9 cellular contexts compared by ENCODE assay signal in genomic region chr1:88655685-88656299, GRCh38. TPM values are rescaled to one million over a fixed set of nuclear protein-coding genes. Genes with fewer than 3 reads are reported as not detected.
DNase-seq lines count a peak whose midpoint lies in the region; ATAC-seq and TF ChIP-seq lines count a peak whose summit lies in the region.
"Had no signal": no experiment of that assay in that cellular context is flagged by ENCODE, and none has a peak within 500 bp of the region (broad histone marks: within the 10 kb centered on the region; RNA-seq: fewer than 3 reads in every experiment).

No MANE protein-coding gene starts in this region.

- no peak overlapping the region for H2BK12ac ChIP-seq in mesenchymal stem cell (ENCODE audit: low read length in 2 of 2)

- no peak overlapping the region for H3K23ac ChIP-seq in mesenchymal stem cell (ENCODE audit: low read length in 2 of 2)

- no peak overlapping the region for H2BK5ac ChIP-seq in mesenchymal stem cell (ENCODE audit: low read depth, low read length, poor library complexity, severe bottlenecking)

- no peak for TF ChIP-seq POLR2A in breast epithelium (IDR thresholded peaks at IDR 0.05)

- no peak overlapping the region for H2AFZ ChIP-seq in MM.1S (ENCODE audit: low read length)
- no peak overlapping the region for H2AFZ ChIP-seq in mesenchymal stem cell (ENCODE audit: low read depth, low read length)

- H3F3A ChIP-seq in DOHH2 (ENCODE audit: control insufficient read depth, insufficient read depth) (no peaks in the 10 kb centered on the region), MM.1S (ENCODE audit: insufficient read depth, low read length) (no peaks in the 10 kb centered on the region)

- H3K4me1 ChIP-seq in DOHH2 (ENCODE audit: control insufficient read depth, low read length) (peaks cover 7% of the 10 kb centered on the region), MM.1S (ENCODE audit: low read length) (peaks cover 5% of the 10 kb centered on the region; the same call in 1 of the 2 replicates), breast epithelium (no peaks in the 10 kb centered on the region), mesenchymal stem cell (ENCODE audit: control insufficient read depth, insufficient read depth, low read depth, low read length) (no peaks in the 10 kb centered on the region)

- no peak overlapping the region for H4K8ac ChIP-seq in mesenchymal stem cell (ENCODE audit: low read length)

- no peak overlapping the region for H3K18ac ChIP-seq in mesenchymal stem cell (ENCODE audit: low read depth in 1 of 2, low read length in 2 of 2)

- 9% methylated on average over 2 of the region's 3 CpGs for WGBS in mesenchymal stem cell

- no peak overlapping the region for H4K91ac ChIP-seq in mesenchymal stem cell (ENCODE audit: low read length)

- intact Hi-C loops in breast epithelium (cut with DNase I; ENCODE audit: low total_unique reads): no loop called here

- H3K9ac ChIP-seq in MM.1S (ENCODE audit: low read length) (no peak overlapping the region), mesenchymal stem cell (ENCODE audit: low read length) (no peak overlapping the region)

- no peak overlapping the region for H3K14ac ChIP-seq in mesenchymal stem cell (ENCODE audit: low read length in 2 of 2)

- DNase-seq in MM.1S: peak; percentile 37
- DNase-seq in breast epithelium (ENCODE audit: low spot score in 2 of 2): no peak
- DNase-seq in mesenchymal stem cell: peak; percentile 43
- DNase-seq in HPDE6-E6E7 (ENCODE audit: extremely low spot score): no peak

- TF ChIP-seq CTCF in DOHH2 (IDR thresholded peaks at IDR 0.05; ENCODE audit: low read depth, low read length, poor library complexity, severe bottlenecking): peak; percentile 52
- peak; percentile 56 for TF ChIP-seq CTCF in MM.1S (IDR thresholded peaks at IDR 0.05; ENCODE audit: low read length)
- peak; percentile 41 to 57 (median 46) for TF ChIP-seq CTCF in breast epithelium (IDR thresholded peaks at IDR 0.05)

- no peak overlapping the region for H2AK5ac ChIP-seq in mesenchymal stem cell (ENCODE audit: low read length, severe bottlenecking)

- H3K27ac ChIP-seq in DOHH2 (ENCODE audit: low read depth, low read length) (no peak overlapping the region), MM.1S (ENCODE audit: low read length) (no peak overlapping the region), breast epithelium (no peak overlapping the region), mesenchymal stem cell (ENCODE audit: low read length, poor library complexity, severe bottlenecking) (no peak overlapping the region)

- H3K4me2 ChIP-seq in DOHH2 (ENCODE audit: low read length) (no peak overlapping the region), MM.1S (ENCODE audit: low read depth, low read length) (no peak overlapping the region), mesenchymal stem cell (ENCODE audit: low read length, poor library complexity, severe bottlenecking) (no peak overlapping the region)

- no peaks in the 10 kb centered on the region for H3K9me3 ChIP-seq in DOHH2 (ENCODE audit: control insufficient read depth, insufficient read depth, low read length)
- H3K9me3 ChIP-seq in MM.1S (replicated peaks; ENCODE audit: insufficient read depth, low read length): no peaks in the 10 kb centered on the region
- H3K9me3 ChIP-seq in breast epithelium: no peaks in the 10 kb centered on the region
- H3K9me3 ChIP-seq in mesenchymal stem cell (ENCODE audit: control insufficient read depth, low read length): no peaks in the 10 kb centered on the region

- H3K4me3 ChIP-seq in DOHH2 (ENCODE audit: low read length) (no peak overlapping the region), MM.1S (ENCODE audit: low read length) (no peak overlapping the region), breast epithelium (no peak overlapping the region), mesenchymal stem cell (ENCODE audit: insufficient read depth in 1 of 2, low read depth in 1 of 2, low read length in 2 of 2) (no peak overlapping the region)

- H3K79me2 ChIP-seq in DOHH2 (ENCODE audit: control insufficient read depth, low read length) (no peaks in the 10 kb centered on the region), MM.1S (ENCODE audit: low read length) (no peaks in the 10 kb centered on the region)

- no peaks in the 10 kb centered on the region for H3K27me3 ChIP-seq in DOHH2 (ENCODE audit: control insufficient read depth, low read length)
- no peaks in the 10 kb centered on the region for H3K27me3 ChIP-seq in MM.1S (replicated peaks; ENCODE audit: insufficient read depth, low read length)
- H3K27me3 ChIP-seq in breast epithelium: no peaks in the 10 kb centered on the region
- H3K27me3 ChIP-seq in mesenchymal stem cell (ENCODE audit: control insufficient read depth in 1 of 2, insufficient read depth in 1 of 2, low read length in 2 of 2): no peaks in the 10 kb centered on the region

- no peaks in the 10 kb centered on the region for H3K9me2 ChIP-seq in DOHH2 (replicated peaks; ENCODE audit: control insufficient read depth, low read length)
- no peaks in the 10 kb centered on the region for H3K9me2 ChIP-seq in MM.1S (replicated peaks; ENCODE audit: insufficient read depth, low read length)

- H3K79me1 ChIP-seq in mesenchymal stem cell (replicated peaks; ENCODE audit: low read length, poor library complexity, severe bottlenecking): no peaks in the 10 kb centered on the region

- H2BK15ac ChIP-seq in mesenchymal stem cell (ENCODE audit: low read depth, poor library complexity, severe bottlenecking): no peak overlapping the region

- H2BK120ac ChIP-seq in mesenchymal stem cell (ENCODE audit: low read depth, low read length): no peak overlapping the region

- no peak overlapping the region for H3K4ac ChIP-seq in mesenchymal stem cell (ENCODE audit: low read depth in 1 of 2, low read length in 2 of 2)

- ATAC-seq in GM19397 (IDR thresholded peaks at IDR 0.05; ENCODE audit: unreplicated experiment): no peak
- no peak for ATAC-seq in HG02798 (IDR thresholded peaks at IDR 0.05; ENCODE audit: poor library complexity, unreplicated experiment)
- ATAC-seq in GM21825 (IDR thresholded peaks at IDR 0.05; ENCODE audit: unreplicated experiment): no peak
- ATAC-seq: naive thymus-derived CD8-positive, alpha-beta T cell had no signal

- H3K36me3 ChIP-seq in DOHH2 (ENCODE audit: control insufficient read depth, low read length): no peaks in the 10 kb centered on the region
- no peaks in the 10 kb centered on the region for H3K36me3 ChIP-seq in MM.1S (replicated peaks; ENCODE audit: insufficient read depth, low read length)
- no peaks in the 10 kb centered on the region for H3K36me3 ChIP-seq in breast epithelium
- H3K36me3 ChIP-seq in mesenchymal stem cell (ENCODE audit: control insufficient read depth in 1 of 2, insufficient read depth in 2 of 2, low read depth in 1 of 2, low read length in 2 of 2): no peaks in the 10 kb centered on the region

- no peaks in the 10 kb centered on the region for H4K20me1 ChIP-seq in DOHH2 (ENCODE audit: control insufficient read depth, insufficient read depth, low read depth, low read length)
- no peaks in the 10 kb centered on the region for H4K20me1 ChIP-seq in MM.1S (ENCODE audit: insufficient read depth, low read length)

RNA-seq across cellular contexts. Expression of gene PKN2, which starts 28.3 kb away (rescaled TPM):
- total RNA-seq in breast epithelium: 10 to 100 TPM; 47.0 to 75.5 (median 60.3) TPM
- 22.5 TPM for polyA plus RNA-seq in mesenchymal stem cell (2013, experiment 1 of 2)
- 22.7 TPM for polyA plus RNA-seq in mesenchymal stem cell (2013, experiment 2 of 2)

Comparison
In these comparisons a context has a peak if more than half of its experiments do, and no peak if none do; other contexts are left out.
1. DNase-seq: peak in MM.1S (single experiment) and mesenchymal stem cell (single experiment); none in breast epithelium (0 of 2) and HPDE6-E6E7 (single experiment).
2. Peak in every context shown above with its lines, with median percentiles within 50 percentile points of each other: CTCF ChIP-seq.